9 cellular contexts compared by ENCODE assay signal in genomic region chr20:41178904-41179432, GRCh38. TPM values are rescaled to one million over a fixed set of nuclear protein-coding genes. Genes with fewer than 3 reads are reported as not detected.
DNase-seq lines count a peak whose midpoint lies in the region; ATAC-seq and TF ChIP-seq lines count a peak whose summit lies in the region.
"Had no signal": no experiment of that assay in that cellular context is flagged by ENCODE, and none has a peak within 500 bp of the region (broad histone marks: within the 10 kb centered on the region; RNA-seq: fewer than 3 reads in every experiment).

No MANE protein-coding gene starts in this region.

- H3K9me3 ChIP-seq in A673 (ENCODE audit: low read depth, low read length, poor library complexity, severe bottlenecking): no peaks in the 10 kb centered on the region

- H3K4me1 Mint-ChIP-seq in central memory CD8-positive, alpha-beta T cell: peaks cover 11% of the 10 kb centered on the region
- H3K4me1 Mint-ChIP-seq in naive thymus-derived CD8-positive, alpha-beta T cell: peaks cover 9 to 44% (median 28%) of the 10 kb centered on the region in 4 donors

- BruUV-seq in A673 (replicated peaks; lab: Mats Ljungman, UMichigan): no TSS peak

- no peaks in the 10 kb centered on the region for H3K27me3 Mint-ChIP-seq in central memory CD8-positive, alpha-beta T cell
- H3K27me3 Mint-ChIP-seq in naive thymus-derived CD8-positive, alpha-beta T cell: no peaks in the 10 kb centered on the region

- POLR2A ChIA-PET in A673 (lab: Charles Lee; ENCODE audit: low non-redundant PET): no interaction called here
- POLR2A ChIA-PET in naive thymus-derived CD8-positive, alpha-beta T cell (lab: Charles Lee): no interaction called here

- H3K4me3 ChIP-seq in A673 (ENCODE audit: low read depth, low read length, poor library complexity, severe bottlenecking): no peak overlapping the region

- H3K4me1 ChIP-seq in A673 (ENCODE audit: insufficient read depth, low read length, poor library complexity, severe bottlenecking): peaks cover 14% of the 10 kb centered on the region

- peak overlapping the region; percentile 69 for H3K27ac Mint-ChIP-seq in central memory CD8-positive, alpha-beta T cell (ENCODE audit: low read depth)
- H3K27ac Mint-ChIP-seq in naive thymus-derived CD8-positive, alpha-beta T cell: peak overlapping the region; percentile 44 to 85 (median 78)

- H3K9me3 Mint-ChIP-seq in central memory CD8-positive, alpha-beta T cell: no peaks in the 10 kb centered on the region
- no peaks in the 10 kb centered on the region for H3K9me3 Mint-ChIP-seq in naive thymus-derived CD8-positive, alpha-beta T cell

- no peaks in the 10 kb centered on the region for H3K27me3 ChIP-seq in A673 (replicated peaks; ENCODE audit: insufficient read depth, low read depth, low read length, poor library complexity)

- peak overlapping the region; percentile 6 for H3K27ac ChIP-seq in A673 (ENCODE audit: low read depth, low read length, poor library complexity, severe bottlenecking)

- CTCF ChIA-PET in A673 (lab: Charles Lee): no interaction called here

- no peak for ATAC-seq in central memory CD8-positive, alpha-beta T cell (replicated peaks; ENCODE audit: extremely low read depth, poor library complexity, severe bottlenecking)
- no peak for ATAC-seq in naive thymus-derived CD8-positive, alpha-beta T cell
- ATAC-seq in GM19452 (IDR thresholded peaks at IDR 0.05; ENCODE audit: unreplicated experiment) (no peak), HG02870 (IDR thresholded peaks at IDR 0.05; ENCODE audit: unreplicated experiment) (no peak)

- H3K36me3 Mint-ChIP-seq in central memory CD8-positive, alpha-beta T cell (ENCODE audit: insufficient read depth): peaks cover 6% of the 10 kb centered on the region
- peaks cover 0 to 39% (median 0%) of the 10 kb centered on the region in 3 donors for H3K36me3 Mint-ChIP-seq in naive thymus-derived CD8-positive, alpha-beta T cell

- TF ChIP-seq CTCF in A673 (conservative IDR thresholded peaks at IDR 0.05; ENCODE audit: low read depth, low read length): no peak

- intact Hi-C loops in A673 (cut with micrococcal nuclease; ENCODE audit: unreplicated experiment): no loop called here

- H3K36me3 ChIP-seq in A673 (ENCODE audit: insufficient read depth, low read length, poor library complexity, severe bottlenecking): peaks cover 26% of the 10 kb centered on the region

- DNase-seq in A673 (ENCODE audit: low spot score) (peak; percentile 83), NCI-H2081 (lab: John Stamatoyannopoulos, UW) (peak; percentile 71 to 84), DMS79 treated with DMSO at 0.1 percent for 48 hours (lab: John Stamatoyannopoulos, UW) (no peak), HUDEP-2 (lab: John Stamatoyannopoulos, UW; ENCODE audit: unreplicated experiment in 76 of 76) (no peak)
- no peak for DNase-seq in central memory CD8-positive, alpha-beta T cell (ENCODE audit: low spot score in 2 of 2)
- no peak for DNase-seq in naive thymus-derived CD8-positive, alpha-beta T cell
- DNase-seq: stimulated activated CD4-positive, alpha-beta T cell treated with anti-CD3 and anti-CD28 coated beads, Interleukin-4, amount 100 ng/mL, for 24 hours had no signal

- no peak overlapping the region for H3K4me3 Mint-ChIP-seq in central memory CD8-positive, alpha-beta T cell
- no peak overlapping the region for H3K4me3 Mint-ChIP-seq in naive thymus-derived CD8-positive, alpha-beta T cell

RNA-seq across cellular contexts. Expression of gene PLCG1, which starts 41.6 kb away (rescaled TPM):
- total RNA-seq in A673 (2021): 146 and 174 TPM in 2 replicates
- 100 to 1,000 TPM; 384 to 393 TPM for total RNA-seq in naive thymus-derived CD8-positive, alpha-beta T cell
- polyA plus RNA-seq in naive thymus-derived CD8-positive, alpha-beta T cell: 10 to 100 TPM; 37.4 to 92.5 (median 53.2) TPM

Comparison
In these comparisons a context has a peak if more than half of its experiments do, and no peak if none do; other contexts are left out.
1. DNase-seq: peak in A673 (single experiment) and NCI-H2081 (2 of 2); none in central memory CD8-positive, alpha-beta T cell (0 of 2), naive thymus-derived CD8-positive, alpha-beta T cell (0 of 10), DMS79 treated with DMSO at 0.1 percent for 48 hours (single experiment) and HUDEP-2 (0 of 76).